1 cellular context compared by ENCODE assay signal in the genomic region with DNA sequence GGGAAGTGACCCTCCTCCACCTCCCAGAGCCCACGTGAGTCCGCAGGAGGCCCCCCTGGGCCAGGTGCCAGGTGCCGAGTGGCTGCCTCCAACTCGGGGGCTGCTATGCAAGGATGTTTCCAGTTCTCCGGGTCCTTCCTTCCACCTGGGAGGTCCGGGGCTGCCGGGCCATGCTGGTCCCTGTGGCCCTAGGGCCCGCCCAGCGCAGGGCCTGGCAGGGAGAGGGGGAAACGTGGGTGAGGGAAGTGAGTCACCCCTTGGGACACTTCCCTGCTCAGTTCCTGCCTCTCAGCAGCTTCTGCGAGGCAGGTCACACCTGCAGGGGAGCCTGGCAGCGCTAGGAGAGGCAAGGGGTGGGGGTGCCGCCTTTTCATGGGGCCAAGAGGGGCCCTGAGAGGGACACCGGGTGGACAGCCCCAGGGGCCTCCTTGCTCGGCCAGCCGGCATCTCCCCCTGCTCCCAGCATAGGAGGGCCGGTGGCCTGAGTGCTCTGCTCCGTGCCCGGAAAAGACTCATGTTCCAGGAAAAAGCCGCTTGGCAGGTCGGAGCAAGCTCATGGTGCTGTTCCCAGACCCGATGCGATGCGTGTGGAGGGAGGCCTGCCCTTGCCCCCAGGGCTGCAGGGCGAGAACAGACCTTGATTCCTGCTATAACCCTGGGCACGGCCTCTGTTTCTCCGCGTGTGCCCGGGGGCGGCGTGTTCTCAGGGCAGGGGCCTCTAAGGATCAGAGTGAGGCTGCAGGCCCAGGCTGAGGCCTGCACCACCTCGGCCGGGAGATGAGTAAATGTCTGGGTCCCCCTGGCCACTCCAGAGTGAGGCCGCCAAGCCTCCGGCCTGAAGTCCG.
TF ChIP-seq lines count a peak whose summit lies in the region.

No MANE protein-coding gene starts in this region.

TF ChIP-seq in HepG2, 621 proteins besides CTCF, POLR2A, EP300 and RAD21 (continued from another document and continues in another):
- TF ChIP-seq, protein P1, sequence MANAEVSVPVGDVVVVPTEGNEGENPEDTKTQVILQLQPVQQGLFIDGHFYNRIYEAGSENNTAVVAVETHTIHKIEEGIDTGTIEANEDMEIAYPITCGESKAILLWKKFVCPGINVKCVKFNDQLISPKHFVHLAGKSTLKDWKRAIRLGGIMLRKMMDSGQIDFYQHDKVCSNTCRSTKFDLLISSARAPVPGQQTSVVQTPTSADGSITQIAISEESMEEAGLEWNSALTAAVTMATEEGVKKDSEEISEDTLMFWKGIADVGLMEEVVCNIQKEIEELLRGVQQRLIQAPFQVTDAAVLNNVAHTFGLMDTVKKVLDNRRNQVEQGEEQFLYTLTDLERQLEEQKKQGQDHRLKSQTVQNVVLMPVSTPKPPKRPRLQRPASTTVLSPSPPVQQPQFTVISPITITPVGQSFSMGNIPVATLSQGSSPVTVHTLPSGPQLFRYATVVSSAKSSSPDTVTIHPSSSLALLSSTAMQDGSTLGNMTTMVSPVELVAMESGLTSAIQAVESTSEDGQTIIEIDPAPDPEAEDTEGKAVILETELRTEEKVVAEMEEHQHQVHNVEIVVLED (CRISPR knock-in tag; IDR thresholded peaks at IDR 0.05; ENCODE audit: borderline replicate concordance), result no peak
- TF ChIP-seq KDM4B (CRISPR knock-in tag; IDR thresholded peaks at IDR 0.05) (no peak), ZNF7 (CRISPR knock-in tag; IDR thresholded peaks at IDR 0.05) (no peak), POLR2G (IDR thresholded peaks at IDR 0.05; ENCODE audit: low read depth, low read length) (0 out of 2 replicates have a peak, but pooled peaks have one; percentile 30), ZNF251 (CRISPR knock-in tag; IDR thresholded peaks at IDR 0.05) (no peak), MXI1 (IDR thresholded peaks at IDR 0.05; ENCODE audit: borderline replicate concordance, low read depth, low read length) (peak; percentile 67; the same call in 1 of the 3 replicates), ZNF333 (CRISPR knock-in tag; IDR thresholded peaks at IDR 0.05; ENCODE audit: borderline replicate concordance) (no peak), CBFB (CRISPR knock-in tag; IDR thresholded peaks at IDR 0.05) (no peak), ZNF496 (CRISPR knock-in tag; IDR thresholded peaks at IDR 0.05; ENCODE audit: insufficient replicate concordance) (no peak), ZNF550 (CRISPR knock-in tag; IDR thresholded peaks at IDR 0.05; ENCODE audit: borderline replicate concordance) (no peak), ZNF292 (CRISPR knock-in tag; IDR thresholded peaks at IDR 0.05; ENCODE audit: borderline replicate concordance, low read depth) (no peak), KDM1A (CRISPR knock-in tag; IDR thresholded peaks at IDR 0.05) (no peak), KLF9 (CRISPR knock-in tag; IDR thresholded peaks at IDR 0.05; ENCODE audit: low read depth) (no peak), ZFX (CRISPR knock-in tag; IDR thresholded peaks at IDR 0.05; ENCODE audit: low read depth) (peak; percentile 52; the same call in 1 of the 2 replicates), ZNF883 (CRISPR knock-in tag; IDR thresholded peaks at IDR 0.05; ENCODE audit: not compliant biosample characterization) (no peak), ZNF562 (CRISPR knock-in tag; IDR thresholded peaks at IDR 0.05; ENCODE audit: borderline replicate concordance) (no peak), PITX1 (CRISPR knock-in tag; IDR thresholded peaks at IDR 0.05) (no peak), FOSL2 (CRISPR knock-in tag; IDR thresholded peaks at IDR 0.05) (peak; percentile 89), ZNF644 (CRISPR knock-in tag; IDR thresholded peaks at IDR 0.05; ENCODE audit: low read depth) (no peak), ZBTB8A (CRISPR knock-in tag; IDR thresholded peaks at IDR 0.05; ENCODE audit: borderline replicate concordance, low read depth) (no peak), ELF3 (CRISPR knock-in tag; IDR thresholded peaks at IDR 0.05) (peak; percentile 49; the same call in 1 of the 2 replicates), PPARG (CRISPR knock-in tag; conservative IDR thresholded peaks at IDR 0.05) (no peak), ZSCAN20 (CRISPR knock-in tag; IDR thresholded peaks at IDR 0.05; ENCODE audit: borderline replicate concordance) (no peak), FOXK2 (IDR thresholded peaks at IDR 0.05) (no peak)
- TF ChIP-seq, protein P2, sequence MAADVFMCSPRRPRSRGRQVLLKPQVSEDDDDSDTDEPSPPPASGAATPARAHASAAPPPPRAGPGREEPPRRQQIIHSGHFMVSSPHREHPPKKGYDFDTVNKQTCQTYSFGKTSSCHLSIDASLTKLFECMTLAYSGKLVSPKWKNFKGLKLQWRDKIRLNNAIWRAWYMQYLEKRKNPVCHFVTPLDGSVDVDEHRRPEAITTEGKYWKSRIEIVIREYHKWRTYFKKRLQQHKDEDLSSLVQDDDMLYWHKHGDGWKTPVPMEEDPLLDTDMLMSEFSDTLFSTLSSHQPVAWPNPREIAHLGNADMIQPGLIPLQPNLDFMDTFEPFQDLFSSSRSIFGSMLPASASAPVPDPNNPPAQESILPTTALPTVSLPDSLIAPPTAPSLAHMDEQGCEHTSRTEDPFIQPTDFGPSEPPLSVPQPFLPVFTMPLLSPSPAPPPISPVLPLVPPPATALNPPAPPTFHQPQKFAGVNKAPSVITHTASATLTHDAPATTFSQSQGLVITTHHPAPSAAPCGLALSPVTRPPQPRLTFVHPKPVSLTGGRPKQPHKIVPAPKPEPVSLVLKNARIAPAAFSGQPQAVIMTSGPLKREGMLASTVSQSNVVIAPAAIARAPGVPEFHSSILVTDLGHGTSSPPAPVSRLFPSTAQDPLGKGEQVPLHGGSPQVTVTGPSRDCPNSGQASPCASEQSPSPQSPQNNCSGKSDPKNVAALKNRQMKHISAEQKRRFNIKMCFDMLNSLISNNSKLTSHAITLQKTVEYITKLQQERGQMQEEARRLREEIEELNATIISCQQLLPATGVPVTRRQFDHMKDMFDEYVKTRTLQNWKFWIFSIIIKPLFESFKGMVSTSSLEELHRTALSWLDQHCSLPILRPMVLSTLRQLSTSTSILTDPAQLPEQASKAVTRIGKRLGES (CRISPR knock-in tag; IDR thresholded peaks at IDR 0.05; ENCODE audit: borderline replicate concordance), result no peak
- TF ChIP-seq, protein P3, sequence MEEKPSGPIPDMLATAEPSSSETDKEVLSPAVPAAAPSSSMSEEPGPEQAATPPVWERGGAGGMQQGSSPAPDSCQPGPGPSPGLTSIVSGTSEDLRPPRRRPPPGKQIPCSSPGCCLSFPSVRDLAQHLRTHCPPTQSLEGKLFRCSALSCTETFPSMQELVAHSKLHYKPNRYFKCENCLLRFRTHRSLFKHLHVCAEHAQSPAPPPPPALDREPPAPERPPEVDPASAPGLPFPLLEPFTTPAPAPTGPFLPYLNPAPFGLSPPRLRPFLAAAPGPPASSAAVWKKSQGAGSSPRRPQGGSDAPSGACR (CRISPR knock-in tag; IDR thresholded peaks at IDR 0.05), result no peak
- TF ChIP-seq, protein P4, sequence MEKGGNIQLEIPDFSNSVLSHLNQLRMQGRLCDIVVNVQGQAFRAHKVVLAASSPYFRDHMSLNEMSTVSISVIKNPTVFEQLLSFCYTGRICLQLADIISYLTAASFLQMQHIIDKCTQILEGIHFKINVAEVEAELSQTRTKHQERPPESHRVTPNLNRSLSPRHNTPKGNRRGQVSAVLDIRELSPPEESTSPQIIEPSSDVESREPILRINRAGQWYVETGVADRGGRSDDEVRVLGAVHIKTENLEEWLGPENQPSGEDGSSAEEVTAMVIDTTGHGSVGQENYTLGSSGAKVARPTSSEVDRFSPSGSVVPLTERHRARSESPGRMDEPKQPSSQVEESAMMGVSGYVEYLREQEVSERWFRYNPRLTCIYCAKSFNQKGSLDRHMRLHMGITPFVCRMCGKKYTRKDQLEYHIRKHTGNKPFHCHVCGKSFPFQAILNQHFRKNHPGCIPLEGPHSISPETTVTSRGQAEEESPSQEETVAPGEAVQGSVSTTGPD (CRISPR knock-in tag; IDR thresholded peaks at IDR 0.05), result no peak
- TF ChIP-seq, protein P5, sequence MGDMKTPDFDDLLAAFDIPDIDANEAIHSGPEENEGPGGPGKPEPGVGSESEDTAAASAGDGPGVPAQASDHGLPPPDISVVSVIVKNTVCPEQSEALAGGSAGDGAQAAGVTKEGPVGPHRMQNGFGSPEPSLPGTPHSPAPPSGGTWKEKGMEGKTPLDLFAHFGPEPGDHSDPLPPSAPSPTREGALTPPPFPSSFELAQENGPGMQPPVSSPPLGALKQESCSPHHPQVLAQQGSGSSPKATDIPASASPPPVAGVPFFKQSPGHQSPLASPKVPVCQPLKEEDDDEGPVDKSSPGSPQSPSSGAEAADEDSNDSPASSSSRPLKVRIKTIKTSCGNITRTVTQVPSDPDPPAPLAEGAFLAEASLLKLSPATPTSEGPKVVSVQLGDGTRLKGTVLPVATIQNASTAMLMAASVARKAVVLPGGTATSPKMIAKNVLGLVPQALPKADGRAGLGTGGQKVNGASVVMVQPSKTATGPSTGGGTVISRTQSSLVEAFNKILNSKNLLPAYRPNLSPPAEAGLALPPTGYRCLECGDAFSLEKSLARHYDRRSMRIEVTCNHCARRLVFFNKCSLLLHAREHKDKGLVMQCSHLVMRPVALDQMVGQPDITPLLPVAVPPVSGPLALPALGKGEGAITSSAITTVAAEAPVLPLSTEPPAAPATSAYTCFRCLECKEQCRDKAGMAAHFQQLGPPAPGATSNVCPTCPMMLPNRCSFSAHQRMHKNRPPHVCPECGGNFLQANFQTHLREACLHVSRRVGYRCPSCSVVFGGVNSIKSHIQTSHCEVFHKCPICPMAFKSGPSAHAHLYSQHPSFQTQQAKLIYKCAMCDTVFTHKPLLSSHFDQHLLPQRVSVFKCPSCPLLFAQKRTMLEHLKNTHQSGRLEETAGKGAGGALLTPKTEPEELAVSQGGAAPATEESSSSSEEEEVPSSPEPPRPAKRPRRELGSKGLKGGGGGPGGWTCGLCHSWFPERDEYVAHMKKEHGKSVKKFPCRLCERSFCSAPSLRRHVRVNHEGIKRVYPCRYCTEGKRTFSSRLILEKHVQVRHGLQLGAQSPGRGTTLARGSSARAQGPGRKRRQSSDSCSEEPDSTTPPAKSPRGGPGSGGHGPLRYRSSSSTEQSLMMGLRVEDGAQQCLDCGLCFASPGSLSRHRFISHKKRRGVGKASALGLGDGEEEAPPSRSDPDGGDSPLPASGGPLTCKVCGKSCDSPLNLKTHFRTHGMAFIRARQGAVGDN (CRISPR knock-in tag; IDR thresholded peaks at IDR 0.05), result peak; percentile 32
- TF ChIP-seq, protein P6, sequence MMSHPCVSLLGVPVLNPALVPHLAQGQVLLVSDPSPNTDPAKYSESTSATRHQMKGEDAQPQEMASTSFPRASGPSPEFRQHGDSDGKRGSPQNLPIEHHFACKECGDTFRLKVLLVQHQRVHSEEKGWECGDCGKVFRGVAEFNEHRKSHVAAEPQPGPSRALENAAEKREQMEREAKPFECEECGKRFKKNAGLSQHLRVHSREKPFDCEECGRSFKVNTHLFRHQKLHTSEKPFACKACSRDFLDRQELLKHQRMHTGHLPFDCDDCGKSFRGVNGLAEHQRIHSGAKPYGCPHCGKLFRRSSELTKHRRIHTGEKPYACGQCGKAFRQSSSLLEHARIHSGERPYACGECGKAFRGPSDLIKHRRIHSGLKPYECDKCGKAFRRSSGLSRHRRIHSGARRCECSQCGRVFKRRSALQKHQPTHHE (CRISPR knock-in tag; IDR thresholded peaks at IDR 0.05; ENCODE audit: borderline replicate concordance), result no peak
- TF ChIP-seq, protein P7, sequence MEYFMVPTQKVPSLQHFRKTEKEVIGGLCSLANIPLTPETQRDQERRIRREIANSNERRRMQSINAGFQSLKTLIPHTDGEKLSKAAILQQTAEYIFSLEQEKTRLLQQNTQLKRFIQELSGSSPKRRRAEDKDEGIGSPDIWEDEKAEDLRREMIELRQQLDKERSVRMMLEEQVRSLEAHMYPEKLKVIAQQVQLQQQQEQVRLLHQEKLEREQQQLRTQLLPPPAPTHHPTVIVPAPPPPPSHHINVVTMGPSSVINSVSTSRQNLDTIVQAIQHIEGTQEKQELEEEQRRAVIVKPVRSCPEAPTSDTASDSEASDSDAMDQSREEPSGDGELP (IDR thresholded peaks at IDR 0.05; ENCODE audit: borderline replicate concordance, low read depth), result no peak
- TF ChIP-seq, protein P8, sequence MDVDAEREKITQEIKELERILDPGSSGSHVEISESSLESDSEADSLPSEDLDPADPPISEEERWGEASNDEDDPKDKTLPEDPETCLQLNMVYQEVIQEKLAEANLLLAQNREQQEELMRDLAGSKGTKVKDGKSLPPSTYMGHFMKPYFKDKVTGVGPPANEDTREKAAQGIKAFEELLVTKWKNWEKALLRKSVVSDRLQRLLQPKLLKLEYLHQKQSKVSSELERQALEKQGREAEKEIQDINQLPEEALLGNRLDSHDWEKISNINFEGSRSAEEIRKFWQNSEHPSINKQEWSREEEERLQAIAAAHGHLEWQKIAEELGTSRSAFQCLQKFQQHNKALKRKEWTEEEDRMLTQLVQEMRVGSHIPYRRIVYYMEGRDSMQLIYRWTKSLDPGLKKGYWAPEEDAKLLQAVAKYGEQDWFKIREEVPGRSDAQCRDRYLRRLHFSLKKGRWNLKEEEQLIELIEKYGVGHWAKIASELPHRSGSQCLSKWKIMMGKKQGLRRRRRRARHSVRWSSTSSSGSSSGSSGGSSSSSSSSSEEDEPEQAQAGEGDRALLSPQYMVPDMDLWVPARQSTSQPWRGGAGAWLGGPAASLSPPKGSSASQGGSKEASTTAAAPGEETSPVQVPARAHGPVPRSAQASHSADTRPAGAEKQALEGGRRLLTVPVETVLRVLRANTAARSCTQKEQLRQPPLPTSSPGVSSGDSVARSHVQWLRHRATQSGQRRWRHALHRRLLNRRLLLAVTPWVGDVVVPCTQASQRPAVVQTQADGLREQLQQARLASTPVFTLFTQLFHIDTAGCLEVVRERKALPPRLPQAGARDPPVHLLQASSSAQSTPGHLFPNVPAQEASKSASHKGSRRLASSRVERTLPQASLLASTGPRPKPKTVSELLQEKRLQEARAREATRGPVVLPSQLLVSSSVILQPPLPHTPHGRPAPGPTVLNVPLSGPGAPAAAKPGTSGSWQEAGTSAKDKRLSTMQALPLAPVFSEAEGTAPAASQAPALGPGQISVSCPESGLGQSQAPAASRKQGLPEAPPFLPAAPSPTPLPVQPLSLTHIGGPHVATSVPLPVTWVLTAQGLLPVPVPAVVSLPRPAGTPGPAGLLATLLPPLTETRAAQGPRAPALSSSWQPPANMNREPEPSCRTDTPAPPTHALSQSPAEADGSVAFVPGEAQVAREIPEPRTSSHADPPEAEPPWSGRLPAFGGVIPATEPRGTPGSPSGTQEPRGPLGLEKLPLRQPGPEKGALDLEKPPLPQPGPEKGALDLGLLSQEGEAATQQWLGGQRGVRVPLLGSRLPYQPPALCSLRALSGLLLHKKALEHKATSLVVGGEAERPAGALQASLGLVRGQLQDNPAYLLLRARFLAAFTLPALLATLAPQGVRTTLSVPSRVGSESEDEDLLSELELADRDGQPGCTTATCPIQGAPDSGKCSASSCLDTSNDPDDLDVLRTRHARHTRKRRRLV (CRISPR knock-in tag; IDR thresholded peaks at IDR 0.05), result no peak
- TF ChIP-seq, protein P9, sequence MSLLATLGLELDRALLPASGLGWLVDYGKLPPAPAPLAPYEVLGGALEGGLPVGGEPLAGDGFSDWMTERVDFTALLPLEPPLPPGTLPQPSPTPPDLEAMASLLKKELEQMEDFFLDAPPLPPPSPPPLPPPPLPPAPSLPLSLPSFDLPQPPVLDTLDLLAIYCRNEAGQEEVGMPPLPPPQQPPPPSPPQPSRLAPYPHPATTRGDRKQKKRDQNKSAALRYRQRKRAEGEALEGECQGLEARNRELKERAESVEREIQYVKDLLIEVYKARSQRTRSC (CRISPR knock-in tag; IDR thresholded peaks at IDR 0.05; ENCODE audit: low read depth), result no peak
- TF ChIP-seq, protein P10, sequence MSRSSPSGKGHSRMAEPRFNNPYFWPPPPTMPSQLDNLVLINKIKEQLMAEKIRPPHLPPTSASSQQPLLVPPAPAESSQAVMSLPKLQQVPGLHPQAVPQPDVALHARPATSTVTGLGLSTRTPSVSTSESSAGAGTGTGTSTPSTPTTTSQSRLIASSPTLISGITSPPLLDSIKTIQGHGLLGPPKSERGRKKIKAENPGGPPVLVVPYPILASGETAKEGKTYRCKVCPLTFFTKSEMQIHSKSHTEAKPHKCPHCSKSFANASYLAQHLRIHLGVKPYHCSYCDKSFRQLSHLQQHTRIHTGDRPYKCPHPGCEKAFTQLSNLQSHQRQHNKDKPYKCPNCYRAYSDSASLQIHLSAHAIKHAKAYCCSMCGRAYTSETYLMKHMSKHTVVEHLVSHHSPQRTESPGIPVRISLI (CRISPR knock-in tag; IDR thresholded peaks at IDR 0.05; ENCODE audit: borderline replicate concordance), result no peak
